Comparison of ENCODE assay signal across 24 cellular contexts in the genomic region with DNA sequence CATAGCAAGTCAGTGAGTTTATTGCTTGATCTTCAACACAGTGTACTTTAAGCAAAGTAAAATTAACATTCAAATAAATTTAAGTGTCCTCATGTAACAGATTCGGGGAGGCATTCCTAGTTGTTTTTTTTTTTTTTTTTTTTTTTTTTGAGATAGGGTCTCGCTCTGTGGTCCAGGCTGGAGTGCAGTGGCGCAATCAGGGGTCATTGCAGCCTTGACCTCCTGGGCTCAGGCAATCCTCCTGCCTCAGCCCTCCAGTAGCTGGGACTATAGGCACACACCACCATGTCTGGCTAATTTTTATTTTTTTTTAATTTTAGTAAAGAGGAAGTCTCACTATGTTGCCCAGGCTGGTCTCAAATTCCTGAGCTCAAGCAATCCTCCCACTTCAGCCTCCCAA.
"Had no signal": no experiment of that assay in that cellular context is flagged by ENCODE, and none has a peak within 500 bp of the region (broad histone marks: within the 10 kb centered on the region; RNA-seq: fewer than 3 reads in every experiment).

No MANE protein-coding gene starts in this region.

- DNase-seq: Karpas-422, KG1, MG63, NCI-H1092, NCI-H1105 treated with DMSO at 0.1 percent for 48 hours, NCI-H1417 treated with DMSO at 0.1 percent for 48 hours, NCI-H146, NCI-H1694 treated with DMSO at 0.1 percent for 48 hours, NCI-H1930, NCI-H2081, NCI-H2107, NCI-H2227 treated with DMSO at 0.1 percent for 48 hours, NCI-H446, NCI-H510A, NCI-H524 treated with DMSO at 0.1 percent for 48 hours, NCI-H69, NCI-H774, SHP77 treated with DMSO at 0.1 percent for 48 hours, SJCRH30 had no signal

- H3K9me3 ChIP-seq: MG63, SJCRH30 had no signal

- ATAC-seq: Panc1, Right ventricle myocardium inferior had no signal

- H3K27me3 ChIP-seq: MG63, SJCRH30 had no signal

- H3K36me3 ChIP-seq: MG63 had no signal

- FAIRE-seq: HTR-8/SVneo had no signal

- H3K27ac ChIP-seq: HL-60, SJCRH30, SK-N-MC had no signal

- H3K4me3 ChIP-seq: MG63, SJCRH30, SK-N-MC had no signal
